ENCODE assay signal across 8 cellular contexts in the genomic region with DNA sequence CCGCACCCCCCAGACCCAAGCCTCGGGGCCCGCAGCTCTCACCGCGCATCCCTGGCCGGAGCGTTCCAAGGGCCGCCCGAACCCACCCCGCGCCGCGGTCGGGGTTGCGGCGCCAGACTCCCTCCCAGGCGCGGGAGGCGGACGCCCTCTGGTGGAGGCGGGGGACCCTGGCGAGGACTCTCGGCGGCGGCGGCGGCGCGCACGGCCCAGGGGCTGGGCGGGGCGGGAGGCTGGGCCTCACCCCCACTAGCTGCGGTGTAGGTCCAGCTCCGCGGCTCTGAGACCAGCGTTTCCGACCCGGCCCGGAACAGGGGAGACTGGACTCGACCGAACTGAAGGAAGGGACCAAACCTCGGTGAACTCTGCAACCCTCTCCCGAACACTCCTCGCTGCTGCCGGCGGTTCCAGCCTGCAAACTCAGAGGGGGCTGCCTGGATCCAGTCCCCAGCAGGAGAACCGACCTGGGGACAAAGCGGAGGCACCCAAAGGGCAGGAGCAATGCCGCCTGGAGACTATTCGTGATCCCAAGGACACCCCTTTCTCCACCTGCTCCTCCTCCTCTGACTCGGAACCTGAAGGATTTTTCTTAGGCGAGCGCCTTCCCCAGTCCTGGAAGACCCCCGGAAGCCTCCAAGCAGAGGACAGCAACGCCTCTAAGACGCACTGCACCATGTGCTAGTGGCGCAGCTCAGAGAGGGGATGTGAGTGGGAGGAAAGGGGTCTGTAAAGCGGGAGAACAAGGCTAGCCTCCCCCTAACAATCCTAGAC. TPM values are rescaled to one million over a fixed set of nuclear protein-coding genes. Genes with fewer than 3 reads are reported as not detected.
DNase-seq lines count a peak whose midpoint lies in the region; ATAC-seq, FAIRE-seq and TF ChIP-seq lines count a peak whose summit lies in the region.

No MANE protein-coding gene starts in this region.

- peak overlapping the region; percentile 96 for H3K27ac Mint-ChIP-seq in CD4-positive, alpha-beta T cell

- peak overlapping the region; percentile 38 to 97 (median 94) for H3K4me3 ChIP-seq in endothelial cell of umbilical vein (replicated peaks in 1 of 3; ENCODE audit: insufficient read depth in 1 of 3, low read depth in 1 of 3, low read length in 3 of 3)

- peak overlapping the region; percentile 80 for H3K4me2 ChIP-seq in endothelial cell of umbilical vein (ENCODE audit: insufficient read depth, low read length)

- CTCF ChIA-PET in CD4-positive, alpha-beta T cell (lab: Charles Lee): interaction anchor here (0.7 to 2.9 kb wide), 39 partner anchors 8 to 1730 kb away, joined by 3 to 75 read pairs (median 5); a partner anchor contains a TSS
- CTCF ChIA-PET in endothelial cell of umbilical vein (lab: Charles Lee): interaction anchor here (0.9 to 4.5 kb wide), 30 partner anchors 10 to 419 kb away, joined by 3 to 78 read pairs (median 5); a partner anchor contains a TSS

- peak overlapping the region; percentile 71 for H2AFZ ChIP-seq in endothelial cell of umbilical vein (ENCODE audit: low read depth, low read length)

- no peaks in the 10 kb centered on the region for H3K9me3 Mint-ChIP-seq in CD4-positive, alpha-beta T cell

- POLR2A ChIA-PET in CD4-positive, alpha-beta T cell (lab: Charles Lee): interaction anchor here (0.5 to 3.0 kb wide), 24 partner anchors 10 to 1843 kb away, joined by 3 to 41 read pairs (median 6); a partner anchor contains a TSS
- POLR2A ChIA-PET in endothelial cell of umbilical vein (lab: Charles Lee): interaction anchor here (1.5 to 2.4 kb wide), 3 partner anchors 10 to 153 kb away, joined by 3 to 7 read pairs (median 4); a partner anchor contains a TSS

- intact Hi-C loops in CD4-positive, alpha-beta T cell (cut with DNase I, micrococcal nuclease): loop anchor here (1.0 to 10.0 kb wide), 11 partner anchors 52 to 1108 kb away; a partner anchor contains a TSS
- intact Hi-C loops in endothelial cell of umbilical vein (cut with micrococcal nuclease): loop anchor here (1.0 to 2.0 kb wide), 9 partner anchors 39 to 776 kb away; a partner anchor contains a TSS

- peaks cover 17% of the 10 kb centered on the region for H3K79me2 ChIP-seq in endothelial cell of umbilical vein (ENCODE audit: control insufficient read depth, insufficient read depth, low read length)

- peaks cover 10% of the 10 kb centered on the region for H3K4me1 ChIP-seq in endothelial cell of umbilical vein (ENCODE audit: control insufficient read depth, extremely low read depth, insufficient read depth, low read length)

- H3K9ac ChIP-seq in endothelial cell of umbilical vein (replicated peaks; ENCODE audit: extremely low read depth, insufficient read depth, low read length): peak overlapping the region; percentile 46

- peaks cover 6 to 8% of the 10 kb centered on the region in 2 experiments for H3K36me3 ChIP-seq in endothelial cell of umbilical vein (ENCODE audit: control insufficient read depth in 2 of 2, extremely low read depth in 1 of 2, insufficient read depth in 2 of 2, low read length in 2 of 2)

- H3K27me3 Mint-ChIP-seq in CD4-positive, alpha-beta T cell: no peaks in the 10 kb centered on the region

- peak; percentile 33 for TF ChIP-seq CTCF in CD4-positive, alpha-beta T cell (IDR thresholded peaks at IDR 0.05)
- peak; percentile 65 to 69 for TF ChIP-seq CTCF in endothelial cell of umbilical vein (IDR thresholded peaks at IDR 0.05; ENCODE audit: extremely low read depth in 1 of 2, insufficient read depth in 1 of 2, low read depth in 1 of 2, low read length in 2 of 2)

- H3K27ac ChIP-seq in CD4-positive, alpha-beta T cell (ENCODE audit: low read depth, low read length): peak overlapping the region; percentile 87
- H3K27ac ChIP-seq in endothelial cell of umbilical vein (ENCODE audit: insufficient read depth, low read depth, low read length): peak overlapping the region; percentile 29

- peaks cover 27% of the 10 kb centered on the region for H3K4me1 Mint-ChIP-seq in CD4-positive, alpha-beta T cell (ENCODE audit: low read depth)

- no peaks in the 10 kb centered on the region for H4K20me1 ChIP-seq in endothelial cell of umbilical vein (replicated peaks; ENCODE audit: control insufficient read depth, extremely low read depth, insufficient read depth, low read length)

- dilution Hi-C loops in endothelial cell of umbilical vein (cut with MboI; ENCODE audit: extremely low pct_ligation_motif_present, low sequenced_read_pairs): no loop called here

- peaks cover 36% of the 10 kb centered on the region for H3K36me3 Mint-ChIP-seq in CD4-positive, alpha-beta T cell (ENCODE audit: low read depth)

- ATAC-seq in CD4-positive, alpha-beta T cell (ENCODE audit: poor library complexity): peak; percentile 65
- ATAC-seq in GM19397 (IDR thresholded peaks at IDR 0.05; ENCODE audit: unreplicated experiment): peak; percentile 65

- FAIRE-seq in endothelial cell of umbilical vein (lab: Jason Lieb, UNC): no peak

- peak overlapping the region; percentile 92 for H3K4me3 Mint-ChIP-seq in CD4-positive, alpha-beta T cell

- no peaks in the 10 kb centered on the region for H3K9me1 ChIP-seq in endothelial cell of umbilical vein (replicated peaks; ENCODE audit: control insufficient read depth, extremely low read depth, insufficient read depth, low read length)

- H3K27me3 ChIP-seq in CD4-positive, alpha-beta T cell (ENCODE audit: control insufficient read depth, insufficient read depth, low read length): no peaks in the 10 kb centered on the region
- H3K27me3 ChIP-seq in endothelial cell of umbilical vein (ENCODE audit: control insufficient read depth in 2 of 2, insufficient read depth in 2 of 2, low read length in 2 of 2): no peaks in the 10 kb centered on the region

- no TSS peak for BruUV-seq in endothelial cell of umbilical vein (replicated peaks; lab: Mats Ljungman, UMichigan)

- TF ChIP-seq POLR2A in endothelial cell of umbilical vein (IDR thresholded peaks at IDR 0.05; ENCODE audit: low read depth, low read length): peak; percentile 48

- H3K9me3 ChIP-seq in CD4-positive, alpha-beta T cell (ENCODE audit: control insufficient read depth, low read length): no peaks in the 10 kb centered on the region
- no peaks in the 10 kb centered on the region for H3K9me3 ChIP-seq in endothelial cell of umbilical vein (replicated peaks; ENCODE audit: control insufficient read depth, insufficient read depth, low read length)

- DNase-seq in CD4-positive, alpha-beta T cell: peak; percentile 76 to 91 (median 86)
- peak; percentile 86 for DNase-seq in HK-2 (ENCODE audit: unreplicated experiment)
- peak; percentile 48 for DNase-seq in NOMO-1 treated with dmso at 0.1 percent for 144 hours (lab: John Stamatoyannopoulos, UW; ENCODE audit: unreplicated experiment)
- DNase-seq in activated CD8-positive, alpha-beta memory T cell treated with anti-CD3 and anti-CD28 coated beads, Interleukin-2, amount 50 U/mL, for 48 hours: peak; percentile 95
- DNase-seq in endothelial cell of umbilical vein (ENCODE audit: low read depth, low spot score): peak; percentile 83
- peak; percentile 82 for DNase-seq in middle frontal gyrus (ENCODE audit: extremely low spot score, low spot score)
- peak; percentile 76 to 82 for DNase-seq in stimulated activated CD8-positive, alpha-beta memory T cell treated with anti-CD3 and anti-CD28 coated beads, Interleukin-2, amount 100 ng/mL, for 1 hour (ENCODE audit: low read depth in 2 of 2)

RNA-seq across cellular contexts. Expression of a gene that starts 0.9 kb away (rescaled TPM):
- 10 to 100 TPM; 78.8 to 83.2 TPM for total RNA-seq in CD4-positive, alpha-beta T cell
- 220 and 233 TPM in 2 replicates for total RNA-seq in endothelial cell of umbilical vein
- polyA plus RNA-seq in endothelial cell of umbilical vein: 435 and 527 TPM in 2 replicates
- 495 and 684 TPM in 2 replicates for polyA plus RNA-seq in endothelial cell of umbilical vein (2011; cell fraction: cytosol; rRNA removed)
- 216 and 226 TPM in 2 replicates for polyA plus RNA-seq in endothelial cell of umbilical vein (2011; cell fraction: nucleus; rRNA removed)
- 236 and 361 TPM in 2 replicates for polyA plus RNA-seq in endothelial cell of umbilical vein (2012)
- 98.5 and 115 TPM in 2 replicates for polyA minus RNA-seq in endothelial cell of umbilical vein
- polyA minus RNA-seq in endothelial cell of umbilical vein (2011; cell fraction: cytosol; rRNA and poly(A)+ RNA removed): 66.2 TPM
- polyA minus RNA-seq in endothelial cell of umbilical vein (2011; cell fraction: nucleus; rRNA and poly(A)+ RNA removed): 9.3 and 23.8 TPM in 2 replicates

RNA-seq across cellular contexts. Expression of a gene that starts 6.1 kb away (rescaled TPM):
- total RNA-seq in CD4-positive, alpha-beta T cell: not detected
- 2.2 and 3.3 TPM in 2 replicates for total RNA-seq in endothelial cell of umbilical vein
- polyA plus RNA-seq in endothelial cell of umbilical vein: 1.0 and 1.5 TPM in 2 replicates
- polyA plus RNA-seq in endothelial cell of umbilical vein (2011; cell fraction: cytosol; rRNA removed): 0.09 and 0.75 TPM in 2 replicates
- 9.7 and 13.7 TPM in 2 replicates for polyA plus RNA-seq in endothelial cell of umbilical vein (2011; cell fraction: nucleus; rRNA removed)
- 0.75 and 1.1 TPM in 2 replicates for polyA plus RNA-seq in endothelial cell of umbilical vein (2012)
- 0.75 and 2.0 TPM in 2 replicates for polyA minus RNA-seq in endothelial cell of umbilical vein
- not detected for polyA minus RNA-seq in endothelial cell of umbilical vein (2011; cell fraction: cytosol; rRNA and poly(A)+ RNA removed)
- polyA minus RNA-seq in endothelial cell of umbilical vein (2011; cell fraction: nucleus; rRNA and poly(A)+ RNA removed): 5.9 TPM in 1 of 2 replicates, not detected in the other

RNA-seq across cellular contexts. Expression of a gene that starts 6.9 kb away (rescaled TPM):
- total RNA-seq in CD4-positive, alpha-beta T cell: 1 to 10 TPM; 4.6 to 5.4 TPM
- 4.4 and 5.3 TPM in 2 replicates for total RNA-seq in endothelial cell of umbilical vein
- 5.2 and 5.7 TPM in 2 replicates for polyA plus RNA-seq in endothelial cell of umbilical vein
- polyA plus RNA-seq in endothelial cell of umbilical vein (2011; cell fraction: cytosol; rRNA removed): 3.7 and 4.9 TPM in 2 replicates
- 5.9 and 6.0 TPM in 2 replicates for polyA plus RNA-seq in endothelial cell of umbilical vein (2011; cell fraction: nucleus; rRNA removed)
- polyA plus RNA-seq in endothelial cell of umbilical vein (2012): 1.7 and 2.2 TPM in 2 replicates
- polyA minus RNA-seq in endothelial cell of umbilical vein: 1.7 and 4.1 TPM in 2 replicates
- polyA minus RNA-seq in endothelial cell of umbilical vein (2011; cell fraction: cytosol; rRNA and poly(A)+ RNA removed): 1.0 TPM
- polyA minus RNA-seq in endothelial cell of umbilical vein (2011; cell fraction: nucleus; rRNA and poly(A)+ RNA removed): 1.9 and 2.6 TPM in 2 replicates

RNA-seq across cellular contexts. Expression of a gene that starts 39.4 kb away (rescaled TPM):
- not detected for total RNA-seq in CD4-positive, alpha-beta T cell
- not detected in 2 replicates for total RNA-seq in endothelial cell of umbilical vein
- not detected in 2 replicates for polyA plus RNA-seq in endothelial cell of umbilical vein
- not detected in 2 replicates for polyA plus RNA-seq in endothelial cell of umbilical vein (2011; cell fraction: cytosol; rRNA removed)
- polyA plus RNA-seq in endothelial cell of umbilical vein (2011; cell fraction: nucleus; rRNA removed): not detected in 2 replicates
- polyA plus RNA-seq in endothelial cell of umbilical vein (2012): not detected in 2 replicates
- not detected in 2 replicates for polyA minus RNA-seq in endothelial cell of umbilical vein
- polyA minus RNA-seq in endothelial cell of umbilical vein (2011; cell fraction: cytosol; rRNA and poly(A)+ RNA removed): not detected
- polyA minus RNA-seq in endothelial cell of umbilical vein (2011; cell fraction: nucleus; rRNA and poly(A)+ RNA removed): not detected in 2 replicates

RNA-seq across cellular contexts. Expression of a gene that starts 51.2 kb away (rescaled TPM):
- total RNA-seq in CD4-positive, alpha-beta T cell: 10 to 100 TPM; 23.8 to 24.1 TPM
- 4.9 and 5.5 TPM in 2 replicates for total RNA-seq in endothelial cell of umbilical vein
- polyA plus RNA-seq in endothelial cell of umbilical vein: 6.6 and 8.4 TPM in 2 replicates
- polyA plus RNA-seq in endothelial cell of umbilical vein (2011; cell fraction: cytosol; rRNA removed): 3.7 and 4.9 TPM in 2 replicates
- 3.6 and 4.2 TPM in 2 replicates for polyA plus RNA-seq in endothelial cell of umbilical vein (2011; cell fraction: nucleus; rRNA removed)
- 4.1 and 5.2 TPM in 2 replicates for polyA plus RNA-seq in endothelial cell of umbilical vein (2012)
- 4.0 and 4.9 TPM in 2 replicates for polyA minus RNA-seq in endothelial cell of umbilical vein
- 8.7 TPM for polyA minus RNA-seq in endothelial cell of umbilical vein (2011; cell fraction: cytosol; rRNA and poly(A)+ RNA removed)
- polyA minus RNA-seq in endothelial cell of umbilical vein (2011; cell fraction: nucleus; rRNA and poly(A)+ RNA removed): 3.2 TPM in 2 replicates

Comparison
In these comparisons a context has a peak if more than half of its experiments do, and no peak if none do; other contexts are left out.
1. Peak in every context shown above with its lines: DNase-seq, ATAC-seq, H3K4me3 ChIP-seq and H3K27ac ChIP-seq.